In the genomic region with DNA sequence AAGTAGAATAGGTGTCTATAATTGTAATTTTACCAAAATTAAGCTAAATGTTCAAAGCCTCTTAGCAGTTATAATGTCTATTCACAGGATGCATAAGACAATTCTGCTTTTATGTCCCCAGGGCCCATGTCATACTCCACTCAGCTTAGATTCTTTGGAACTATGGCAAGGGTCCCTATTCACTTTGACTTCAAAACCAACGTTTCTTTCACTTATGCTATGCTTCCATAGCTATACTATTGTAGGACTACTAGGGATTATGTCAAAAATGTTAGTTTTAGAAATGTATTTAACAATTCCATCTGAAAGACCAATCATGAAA, we compare ENCODE assay signal across 27 cellular contexts. TPM values are rescaled to one million over a fixed set of nuclear protein-coding genes. Genes with fewer than 3 reads are reported as not detected.
A peak's percentile ranks its signal among the peaks of the same experiment; 100 is the strongest.
DNase-seq lines count a peak whose midpoint lies in the region; ATAC-seq, FAIRE-seq and TF ChIP-seq lines count a peak whose summit lies in the region.
"Had no signal": no experiment of that assay in that cellular context is flagged by ENCODE, and none has a peak within 500 bp of the region (broad histone marks: within the 10 kb centered on the region; RNA-seq: fewer than 3 reads in every experiment).

No MANE protein-coding gene starts in this region.

- H3K79me2 ChIP-seq in HepG2 (ENCODE audit: insufficient read depth, low read length), result no peaks in the 10 kb centered on the region

- in situ Hi-C loops in HepG2 (cut with HindIII; ENCODE audit: extremely low pct_ligation_motif_present, low pct_unique_long_range_greater_than_20kb), result no loop called here

- no peak overlapping the region for H3K27ac Mint-ChIP-seq in natural killer cell treated with Interleukin-12 subunit alpha and Interleukin-12 subunit beta and Interleukin-15 and Interleukin-18, amount 100 ng/mL, for 72 hours
- H3K27ac Mint-ChIP-seq: CD14-positive monocyte; CD4-positive, alpha-beta memory T cell; CD4-positive, CD25-positive, alpha-beta regulatory T cell; CD8-positive, alpha-beta memory T cell had no signal

- no peaks in the 10 kb centered on the region for H3K36me3 Mint-ChIP-seq in natural killer cell treated with Interleukin-12 subunit alpha and Interleukin-12 subunit beta and Interleukin-15 and Interleukin-18, amount 100 ng/mL, for 72 hours
- H3K36me3 Mint-ChIP-seq: CD14-positive monocyte; CD4-positive, alpha-beta memory T cell; CD4-positive, CD25-positive, alpha-beta regulatory T cell; CD8-positive, alpha-beta memory T cell had no signal

- H3K4me3 Mint-ChIP-seq in natural killer cell treated with Interleukin-12 subunit alpha and Interleukin-12 subunit beta and Interleukin-15 and Interleukin-18, amount 100 ng/mL, for 72 hours, result no peak overlapping the region
- H3K4me3 Mint-ChIP-seq: CD14-positive monocyte; CD4-positive, alpha-beta memory T cell; CD4-positive, CD25-positive, alpha-beta regulatory T cell; CD8-positive, alpha-beta memory T cell had no signal

- no peaks in the 10 kb centered on the region for H4K20me1 ChIP-seq in HepG2 (ENCODE audit: insufficient read depth, low read length)
- H4K20me1 ChIP-seq: BLaER1 had no signal

- TF ChIP-seq CTCF in A549 (IDR thresholded peaks at IDR 0.05), result no peak
- no peak for TF ChIP-seq CTCF in VCaP (conservative IDR thresholded peaks at IDR 0.05)
- TF ChIP-seq CTCF in HepG2 (CRISPR knock-in tag; IDR thresholded peaks at IDR 0.05), result no peak
- TF ChIP-seq CTCF in right lobe of liver (IDR thresholded peaks at IDR 0.05), result no peak
- TF ChIP-seq CTCF in breast epithelium (IDR thresholded peaks at IDR 0.05), result no peak

- CTCF ChIA-PET in A549 (lab: Yijun Ruan, JAX), result interaction anchor here (1.2 to 1.8 kb wide), 2 partner anchors 15 to 139 kb away, joined by 3 to 6 read pairs; a partner anchor contains a TSS
- CTCF ChIA-PET in HepG2 (lab: Yijun Ruan, JAX; ENCODE audit: low intra/inter-chr PET ratio, low total read pairs), result no interaction called here

- FAIRE-seq in A549 (lab: Jason Lieb, UNC) (no peak), HepG2 (lab: Jason Lieb, UNC) (no peak)
- FAIRE-seq: GM12878, GM12892, GM18507 had no signal

- no peaks in the 10 kb centered on the region for H3K4me1 Mint-ChIP-seq in natural killer cell treated with Interleukin-12 subunit alpha and Interleukin-12 subunit beta and Interleukin-15 and Interleukin-18, amount 100 ng/mL, for 72 hours (ENCODE audit: low read depth in 2 of 2)
- H3K4me1 Mint-ChIP-seq: CD14-positive monocyte; CD4-positive, alpha-beta memory T cell; CD4-positive, CD25-positive, alpha-beta regulatory T cell; CD8-positive, alpha-beta memory T cell had no signal

- H3K4me3 ChIP-seq in A549 (no peak overlapping the region), HepG2 (replicated peaks in 1 of 3; ENCODE audit: insufficient read depth in 1 of 3, low read depth in 2 of 3, low read length in 3 of 3) (peak overlapping the region in 2 of 3 experiments; percentile 27 to 55; a peak in 1 of 6 replicates), right lobe of liver (no peak overlapping the region), breast epithelium (no peak overlapping the region)
- H3K4me3 ChIP-seq: BLaER1, GM12878 had no signal

- H3K27me3 Mint-ChIP-seq in natural killer cell treated with Interleukin-12 subunit alpha and Interleukin-12 subunit beta and Interleukin-15 and Interleukin-18, amount 100 ng/mL, for 72 hours, result no peaks in the 10 kb centered on the region
- H3K27me3 Mint-ChIP-seq: CD4-positive, CD25-positive, alpha-beta regulatory T cell had no signal

- POLR2A ChIA-PET in A549 (lab: Yijun Ruan, JAX), result no interaction called here
- POLR2A ChIA-PET in HepG2 (lab: Yijun Ruan, JAX), result interaction anchor here (0.8 to 4.4 kb wide), 11 partner anchors 11 to 139 kb away, joined by 3 to 58 read pairs (median 6); a partner anchor contains a TSS

- no peak overlapping the region for H2AFZ ChIP-seq in HepG2 (ENCODE audit: low read length)

- 39% methylated on average over 1 of the region's 1 CpG for WGBS in A549 (ENCODE audit: missing lambda C conversion rate)
- WGBS in HepG2 (ENCODE audit: low lambda C conversion rate), result 12% methylated on average over 1 of the region's 1 CpG
- WGBS in right lobe of liver (ENCODE audit: insufficient coverage, low coverage, low lambda C conversion rate, missing lambda C conversion rate), result 12% methylated on average over 1 of the region's 1 CpG

- H3K9ac ChIP-seq in HepG2 (ENCODE audit: insufficient read depth, low read depth, low read length), result no peak overlapping the region
- H3K9ac ChIP-seq: BLaER1 had no signal

- H3K9me3 ChIP-seq in A549, result no peaks in the 10 kb centered on the region
- peaks cover 2% of the 10 kb centered on the region; the same call in 1 of the 2 replicates for H3K9me3 ChIP-seq in HepG2 (ENCODE audit: low read length)
- no peaks in the 10 kb centered on the region for H3K9me3 ChIP-seq in right lobe of liver
- H3K9me3 ChIP-seq in breast epithelium, result peaks cover 0 to 3% of the 10 kb centered on the region in 2 donors
- H3K9me3 ChIP-seq: BE2C, BLaER1 had no signal

- intact Hi-C loops in HepG2 (cut with micrococcal nuclease; ENCODE audit: unreplicated experiment), result no loop called here
- intact Hi-C loops in right lobe of liver (cut with DNase I), result no loop called here
- intact Hi-C loops in breast epithelium (cut with DNase I; ENCODE audit: low total_unique reads), result no loop called here

- DNase-seq in A549 (ENCODE audit: low read depth in 1 of 2, low spot score in 1 of 2) (no peak), HepG2 (ENCODE audit: low spot score) (no peak), right lobe of liver (no peak), amygdala (lab: John Stamatoyannopoulos, UW) (no peak), breast epithelium (ENCODE audit: low spot score in 2 of 2) (no peak)
- no peak for DNase-seq in activated CD4-positive, alpha-beta T cell treated with anti-CD3 and anti-CD28 coated beads for 1 hour
- no peak for DNase-seq in natural killer cell treated with Interleukin-12 subunit alpha and Interleukin-12 subunit beta and Interleukin-15 and Interleukin-18, amount 100 ng/mL, for 72 hours (ENCODE audit: low spot score)
- DNase-seq: ACHN; BE2C; C1 segment of cervical spinal cord; CD4-positive, alpha-beta memory T cell; CD4-positive, CD25-positive, alpha-beta regulatory T cell; CD8-positive, alpha-beta memory T cell; COR-L47; DMS 273 treated with DMSO at 0.1 percent for 48 hours; DMS153; DMS53; DMS79; DND-41; EL; GDM1 had no signal

- TF ChIP-seq EP300 in A549 (IDR thresholded peaks at IDR 0.05) (no peak), HepG2 (IDR thresholded peaks at IDR 0.05; ENCODE audit: low read depth in 2 of 2, low read length in 2 of 2) (no peak), HepG2 (CRISPR knock-in tag; IDR thresholded peaks at IDR 0.05; ENCODE audit: borderline replicate concordance) (no peak)

- H3K27ac ChIP-seq in A549 (peak overlapping the region in 1 of 2 experiments; percentile 5; a peak in 1 of 6 replicates), VCaP (peak overlapping the region; percentile 67; the same call in 1 of the 2 replicates), HepG2 (ENCODE audit: extremely low read length, insufficient read depth, low read length) (peak overlapping the region; percentile 84), right lobe of liver (peak overlapping the region in 2 of 3 donors; percentile 86 to 88), breast epithelium (no peak overlapping the region)
- H3K27ac ChIP-seq: BLaER1 had no signal

- H3K4me1 ChIP-seq in A549 (peaks cover 5% of the 10 kb centered on the region; the same call in 1 of the 3 replicates), HepG2 (ENCODE audit: insufficient read depth, low read length) (peaks cover 44% of the 10 kb centered on the region), right lobe of liver (peaks cover 0 to 20% (median 6%) of the 10 kb centered on the region in 4 donors), breast epithelium (no peaks in the 10 kb centered on the region)
- H3K4me1 ChIP-seq: BE2C, BLaER1 had no signal

- no TSS peak for BruUV-seq in HepG2 (replicated peaks; lab: Mats Ljungman, UMichigan)

- H3K4me2 ChIP-seq in A549, result peak overlapping the region; percentile 31; the same call in 1 of the 3 replicates
- H3K4me2 ChIP-seq in HepG2 (ENCODE audit: low read depth, low read length), result peak overlapping the region; percentile 77
- H3K4me2 ChIP-seq: BLaER1 had no signal

- H3K36me3 ChIP-seq in HepG2 (replicated peaks in 1 of 2; ENCODE audit: control insufficient read depth in 1 of 2, insufficient read depth in 2 of 2, low read length in 2 of 2), result no peaks in the 10 kb centered on the region
- no peaks in the 10 kb centered on the region for H3K36me3 ChIP-seq in right lobe of liver
- no peaks in the 10 kb centered on the region for H3K36me3 ChIP-seq in breast epithelium
- H3K36me3 ChIP-seq: BE2C, BLaER1 had no signal

- TF ChIP-seq RAD21 in A549 (conservative IDR thresholded peaks at IDR 0.05 in 1 of 2, IDR thresholded peaks at IDR 0.05 in 1 of 2), result no peak
- TF ChIP-seq RAD21 in HepG2 (CRISPR knock-in tag; IDR thresholded peaks at IDR 0.05), result no peak

- ATAC-seq in A549 (no peak), HepG2 (peak; percentile 59), right lobe of liver (peak; percentile 10 to 60 (median 40))
- ATAC-seq in natural killer cell treated with Interleukin-12 subunit alpha and Interleukin-12 subunit beta and Interleukin-15 and Interleukin-18, amount 100 ng/mL, for 72 hours, result no peak
- ATAC-seq: GM12878 had no signal

- H3K9me3 Mint-ChIP-seq in natural killer cell treated with Interleukin-12 subunit alpha and Interleukin-12 subunit beta and Interleukin-15 and Interleukin-18, amount 100 ng/mL, for 72 hours, result no peaks in the 10 kb centered on the region

- no peaks in the 10 kb centered on the region for H3K27me3 ChIP-seq in HepG2 (ENCODE audit: control insufficient read depth in 1 of 2, insufficient read depth in 2 of 2, low read length in 2 of 2)
- no peaks in the 10 kb centered on the region for H3K27me3 ChIP-seq in right lobe of liver
- no peaks in the 10 kb centered on the region for H3K27me3 ChIP-seq in breast epithelium
- H3K27me3 ChIP-seq: BE2C, BLaER1 had no signal

- TF ChIP-seq POLR2A in A549 (IDR thresholded peaks at IDR 0.05; ENCODE audit: low read length), result no peak
- no peak for TF ChIP-seq POLR2A in HepG2 (IDR thresholded peaks at IDR 0.05; ENCODE audit: insufficient read depth in 1 of 2, low read depth in 2 of 2, low read length in 2 of 2)
- TF ChIP-seq POLR2A in right lobe of liver (IDR thresholded peaks at IDR 0.05), result no peak
- no peak for TF ChIP-seq POLR2A in breast epithelium (IDR thresholded peaks at IDR 0.05)

RNA-seq across cellular contexts. Expression of a gene that starts 15.8 kb away (rescaled TPM):
- polyA plus RNA-seq in A549 (2011; rRNA removed), result 176 and 181 TPM in 2 replicates
- 34.3 and 35.0 TPM in 2 replicates for polyA plus RNA-seq in A549 (2012; cell fraction: cytosol; rRNA removed)
- 42.9 and 53.7 TPM in 2 replicates for polyA plus RNA-seq in A549 (2012; cell fraction: nucleus; rRNA removed)
- polyA plus RNA-seq in A549 (2017; fragmentation: RNase III; extraction: RNeasy Plus Mini Kit Qiagen cat#74134 plus additional on column Dnase treatment), result 53.9 to 61.1 TPM (median 55.4 TPM) in 3 replicates
- 202 and 259 TPM in 2 replicates for polyA minus RNA-seq in A549 (2011; rRNA and poly(A)+ RNA removed)
- total RNA-seq in HepG2 (2016; rRNA removed; fragmentation: Illumina TruSeq; extraction: Trizol), result 83.6 and 129 TPM in 2 replicates
- 12.9 and 13.3 TPM in 2 replicates for total RNA-seq in HepG2 (2016; cell fraction: cytosol; rRNA removed; fragmentation: Illumina TruSeq; extraction: Trizol; ENCODE audit: low read depth)
- total RNA-seq in HepG2 (2016; cell fraction: insoluble cytoplasmic fraction; rRNA removed; fragmentation: Illumina TruSeq; extraction: Trizol), result 76.7 and 125 TPM in 2 replicates
- total RNA-seq in HepG2 (2016; cell fraction: membrane; rRNA removed; fragmentation: Illumina TruSeq; extraction: Trizol), result 29.0 and 33.2 TPM in 2 replicates
- 271 and 292 TPM in 2 replicates for total RNA-seq in HepG2 (2016; cell fraction: nucleus; rRNA removed; fragmentation: Illumina TruSeq; extraction: Trizol)
- polyA plus RNA-seq in HepG2 (2011; rRNA removed), result 176 and 249 TPM in 2 replicates
- polyA plus RNA-seq in HepG2 (2011; cell fraction: cytosol; rRNA removed), result 115 and 131 TPM in 2 replicates
- 148 and 157 TPM in 2 replicates for polyA plus RNA-seq in HepG2 (2011; cell fraction: nucleus; rRNA removed)
- 116 and 147 TPM in 2 replicates for polyA plus RNA-seq in HepG2 (2012)
- 1.8 TPM in 2 replicates for polyA plus RNA-seq in HepG2 (2016; cell fraction: cytosol; fragmentation: Illumina TruSeq; extraction: Trizol; ENCODE audit: low read depth)
- polyA plus RNA-seq in HepG2 (2016; cell fraction: insoluble cytoplasmic fraction; fragmentation: Illumina TruSeq; extraction: Trizol; ENCODE audit: low read depth), result 38.7 and 42.8 TPM in 2 replicates
- 5.0 and 5.8 TPM in 2 replicates for polyA plus RNA-seq in HepG2 (2016; cell fraction: membrane; fragmentation: Illumina TruSeq; extraction: Trizol; ENCODE audit: low read depth)
- 110 and 113 TPM in 2 replicates for polyA plus RNA-seq in HepG2 (2016; cell fraction: nucleus; fragmentation: Illumina TruSeq; extraction: Trizol; ENCODE audit: insufficient read depth, low read depth)
- polyA minus RNA-seq in HepG2 (2011; rRNA and poly(A)+ RNA removed; ENCODE audit: low replicate concordance), result 75.0 and 703 TPM in 2 replicates
- 216 and 224 TPM in 2 replicates for polyA minus RNA-seq in HepG2 (2011; cell fraction: cytosol; rRNA and poly(A)+ RNA removed)
- polyA minus RNA-seq in HepG2 (2011; cell fraction: nucleus; rRNA and poly(A)+ RNA removed), result 1,103 and 1,189 TPM in 2 replicates
- total RNA-seq in right lobe of liver, result 100 to 1,000 TPM in 3 of 6 experiments, 10 to 100 TPM in 3; 49.6 to 114 (median 94.6) TPM
- total RNA-seq in natural killer cell treated with Interleukin-12 subunit alpha and Interleukin-12 subunit beta and Interleukin-15 and Interleukin-18, amount 100 ng/mL, for 72 hours, result not detected
- 10 to 100 TPM in 2 of 3 donors, 1 to 10 TPM in 1; 8.2 to 29.6 (median 28.5) TPM for total RNA-seq in breast epithelium
- polyA plus RNA-seq: CD4-positive, alpha-beta memory T cell; CD4-positive, CD25-positive, alpha-beta regulatory T cell; CD8-positive, alpha-beta memory T cell had no signal

Comparison
In these comparisons a context has a peak if more than half of its experiments do, and no peak if none do; other contexts are left out.
1. H3K4me3 ChIP-seq: peak in HepG2 (2 of 3); none in A549 (single experiment), right lobe of liver (0 of 3) and breast epithelium (0 of 3).
2. ATAC-seq: peak in HepG2 (single experiment) and right lobe of liver (4 of 4); none in A549 (0 of 2) and natural killer cell treated with Interleukin-12 subunit alpha and Interleukin-12 subunit beta and Interleukin-15 and Interleukin-18, amount 100 ng/mL, for 72 hours (0 of 2).
3. H3K27ac ChIP-seq: peak in VCaP (single experiment), HepG2 (single experiment) and right lobe of liver (2 of 3); none in breast epithelium (0 of 2).
4. RNA of a gene that starts 15.8 kb away (total RNA-seq): 12.9 to 292 TPM in HepG2, 49.6 to 114 TPM in right lobe of liver and 8.2 to 29.6 TPM in breast epithelium; not detected in natural killer cell treated with Interleukin-12 subunit alpha and Interleukin-12 subunit beta and Interleukin-15 and Interleukin-18, amount 100 ng/mL, for 72 hours; every median in the first group is over 4 times any median in the second.